Comparison of ENCODE assay signal across 10 cellular contexts in the genomic region with DNA sequence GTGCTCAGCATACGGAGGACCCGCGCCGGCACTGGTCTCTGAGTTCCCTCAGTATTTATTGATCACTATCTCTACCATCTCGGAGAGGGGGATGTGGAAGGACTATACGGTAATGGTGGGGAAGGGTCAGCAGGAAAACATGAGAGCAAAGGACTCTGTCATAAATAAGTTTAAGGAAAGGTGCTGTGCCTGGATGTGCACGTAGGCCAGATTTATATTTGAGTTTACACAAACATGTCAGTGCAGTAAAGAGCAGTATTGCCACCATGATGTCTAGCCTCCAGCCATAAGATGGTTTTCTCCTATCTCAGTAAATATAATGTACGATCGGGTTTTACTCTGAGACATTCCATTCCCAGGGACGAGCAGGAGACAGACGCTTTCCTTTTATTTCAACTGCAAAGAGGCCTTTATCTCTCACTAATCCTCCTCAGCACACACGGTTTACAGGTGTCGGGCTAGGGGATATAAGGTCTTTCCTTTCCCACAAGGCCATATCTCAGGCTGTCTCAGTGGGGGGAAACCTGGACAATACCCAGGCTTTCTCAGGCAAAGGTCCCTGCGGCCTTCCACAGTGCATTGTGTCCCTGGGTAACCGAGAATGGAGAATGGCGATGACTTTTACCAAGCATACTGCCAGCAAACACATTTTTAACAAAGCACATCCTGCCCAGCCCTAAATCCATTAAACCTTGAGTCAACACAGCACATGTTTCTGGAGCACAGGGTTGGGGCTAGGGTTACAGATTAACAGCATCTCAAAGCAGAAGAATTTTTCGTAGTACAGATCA. TPM values are rescaled to one million over a fixed set of nuclear protein-coding genes. Genes with fewer than 3 reads are reported as not detected.
DNase-seq lines count a peak whose midpoint lies in the region; FAIRE-seq and TF ChIP-seq lines count a peak whose summit lies in the region.
"Not testable (repeated sequence)": the region's sequence is repeated elsewhere in the genome, so short reads cannot be mapped to it uniquely, and the experiment has no call there.
"Had no signal": no experiment of that assay in that cellular context is flagged by ENCODE, and none has a peak within 500 bp of the region (broad histone marks: within the 10 kb centered on the region; RNA-seq: fewer than 3 reads in every experiment).

No MANE protein-coding gene starts in this region.

- CTCF ChIA-PET in Caco-2 (lab: Charles Lee), result not testable (repeated sequence)
- CTCF ChIA-PET in H1 (lab: Charles Lee; ENCODE audit: partially characterized antibody), result interaction anchor here (1.0 to 1.6 kb wide), 2 partner anchors 19 to 49 kb away, joined by 4 to 5 read pairs; no protein-coding TSS in a partner anchor

- not testable (repeated sequence) for H2BK15ac ChIP-seq in H1 (ENCODE audit: low read length)

- H3K4me3 Mint-ChIP-seq in Caco-2 (ENCODE audit: unreplicated experiment), result peak overlapping the region; percentile 6
- peak overlapping the region; percentile 5 for H3K4me3 Mint-ChIP-seq in T-helper 1 cell treated with Interleukin-12 subunit alpha and Interleukin-12 subunit beta and Interleukin-4 antibody, amounts not matched to agents 30 μg/mL and 1 μg/mL, for 36 hours
- H3K4me3 Mint-ChIP-seq in nephron progenitor cell, result not testable (repeated sequence)

- H3K9ac ChIP-seq in HUES48 (ENCODE audit: low read depth, low read length); H1 (replicated peaks in 1 of 4; ENCODE audit: extremely low read depth in 1 of 4, low read depth in 3 of 4, low read length in 3 of 4): not testable (repeated sequence)

- H4K91ac ChIP-seq in H1 (replicated peaks; ENCODE audit: insufficient read length, low read length), result not testable (repeated sequence)

- H3K56ac ChIP-seq in H1 (replicated peaks; ENCODE audit: insufficient read length, low read depth, low read length), result not testable (repeated sequence)

- not testable (repeated sequence) for H3K79me1 ChIP-seq in H1 (ENCODE audit: low read depth, low read length)

- H4K20me1 ChIP-seq in H1 (replicated peaks in 1 of 2; ENCODE audit: control insufficient read depth in 1 of 2, insufficient read depth in 2 of 2, low read length in 2 of 2), result not testable (repeated sequence)

- not testable (repeated sequence) for FAIRE-seq in H1 (lab: Jason Lieb, UNC)
- FAIRE-seq in islet of Langerhans (lab: Jason Lieb, UNC), result peak; percentile 21

- not testable (repeated sequence) for TF ChIP-seq EP300 in H1 (IDR thresholded peaks at IDR 0.05; ENCODE audit: borderline replicate concordance in 1 of 2, low read depth in 2 of 2, low read length in 2 of 2); transverse colon (IDR thresholded peaks at IDR 0.05; ENCODE audit: low read depth)

- TF ChIP-seq RAD21 in H1 (IDR thresholded peaks at IDR 0.05 in 1 of 2, conservative IDR thresholded peaks at IDR 0.05 in 1 of 2; ENCODE audit: low read depth in 2 of 2, low read length in 2 of 2), result not testable (repeated sequence)

- not testable (repeated sequence) for H4K8ac ChIP-seq in H1 (ENCODE audit: extremely low read depth, insufficient read depth, low read length)

- not testable (repeated sequence) for TF ChIP-seq CTCF in Caco-2 (IDR thresholded peaks at IDR 0.05; ENCODE audit: insufficient read depth in 1 of 2, low read depth in 1 of 2, low read length in 1 of 2, severe bottlenecking in 1 of 2, unreplicated experiment in 1 of 2); H1 (IDR thresholded peaks at IDR 0.05; ENCODE audit: control extremely low read depth in 1 of 3, insufficient read depth in 1 of 3, low read depth in 1 of 3, low read length in 3 of 3); nephron progenitor cell (IDR thresholded peaks at IDR 0.05); transverse colon (IDR thresholded peaks at IDR 0.05)

- H3K9me3 ChIP-seq in Caco-2, result peaks cover 58% of the 10 kb centered on the region
- H3K9me3 ChIP-seq in HUES48 (ENCODE audit: control insufficient read depth, insufficient read depth, low read length), result peaks cover 18% of the 10 kb centered on the region
- H3K9me3 ChIP-seq in H1 (ENCODE audit: insufficient read depth in 2 of 2, low read depth in 1 of 2, low read length in 1 of 2), result peaks cover 17 to 18% of the 10 kb centered on the region in 2 experiments
- H3K9me3 ChIP-seq in transverse colon, result peaks cover 40 to 44% of the 10 kb centered on the region in 2 donors

- not testable (repeated sequence) for BruUV-seq in Caco-2 (replicated peaks; lab: Mats Ljungman, UMichigan)

- H3K23ac ChIP-seq in H1 (ENCODE audit: insufficient read length), result not testable (repeated sequence)

- H3K4ac ChIP-seq in H1 (replicated peaks; ENCODE audit: insufficient read length, low read depth, low read length), result not testable (repeated sequence)

- peaks cover 28% of the 10 kb centered on the region for H3K4me1 ChIP-seq in Caco-2
- peaks cover 20% of the 10 kb centered on the region for H3K4me1 ChIP-seq in HUES48 (ENCODE audit: control insufficient read depth, insufficient read depth, low read length)
- peaks cover 2 to 15% (median 11%) of the 10 kb centered on the region in 4 experiments; a peak in 5 of 7 replicates for H3K4me1 ChIP-seq in H1 (replicated peaks in 1 of 4; ENCODE audit: control insufficient read depth in 3 of 4, insufficient read depth in 4 of 4, low read length in 3 of 4)
- peaks cover 5 to 28% (median 12%) of the 10 kb centered on the region in 4 donors for H3K4me1 ChIP-seq in transverse colon

- in situ Hi-C loops in transverse colon (cut with MboI; ENCODE audit: low pct_ligation_motif_present in 1 of 4, low pct_unique_long_range_greater_than_20kb in 1 of 4, low sequenced_read_pairs in 3 of 4), result loop anchor here in 1 of 4 donors (5.0 kb wide), 1 partner anchor 88 kb away; a partner anchor contains a TSS

- peak overlapping the region; percentile 62; the same call in 1 of the 2 replicates for H3K18ac ChIP-seq in H1 (ENCODE audit: extremely low read depth, low read length)

- H3K23me2 ChIP-seq in H1 (ENCODE audit: low read depth, low read length), result not testable (repeated sequence)

- H3K4me3 ChIP-seq in Caco-2 (ENCODE audit: low read depth, low read length); HUES48 (ENCODE audit: low read depth, low read length); H1 (ENCODE audit: extremely low read depth in 1 of 4, insufficient read depth in 2 of 4, low read depth in 3 of 4, low read length in 4 of 4); transverse colon: not testable (repeated sequence)

- H2BK5ac ChIP-seq in H1 (ENCODE audit: low read depth, low read length), result peak overlapping the region; percentile 46; the same call in 1 of the 2 replicates

- H3K79me2 ChIP-seq in H1 (ENCODE audit: control insufficient read depth in 1 of 2, insufficient read depth in 2 of 2, low read length in 2 of 2), result peaks cover 0 to 11% of the 10 kb centered on the region in 2 experiments; a peak in 1 of 4 replicates

- TF ChIP-seq POLR2A in H1 (IDR thresholded peaks at IDR 0.05; ENCODE audit: control extremely low read depth in 1 of 2, low read depth in 2 of 2, low read length in 2 of 2); transverse colon (IDR thresholded peaks at IDR 0.05): not testable (repeated sequence)

- H3K4me1 Mint-ChIP-seq in Caco-2 (ENCODE audit: low read depth, unreplicated experiment) (peaks cover 12% of the 10 kb centered on the region), nephron progenitor cell (peaks cover 33% of the 10 kb centered on the region)
- H3K4me1 Mint-ChIP-seq in T-helper 1 cell treated with Interleukin-12 subunit alpha and Interleukin-12 subunit beta and Interleukin-4 antibody, amounts not matched to agents 30 μg/mL and 1 μg/mL, for 36 hours (ENCODE audit: low read depth), result peaks cover 11% of the 10 kb centered on the region

- H3K36me3 Mint-ChIP-seq in Caco-2 (ENCODE audit: insufficient read depth, unreplicated experiment), result peaks cover 69% of the 10 kb centered on the region
- H3K36me3 Mint-ChIP-seq in T-helper 1 cell treated with Interleukin-12 subunit alpha and Interleukin-12 subunit beta and Interleukin-4 antibody, amounts not matched to agents 30 μg/mL and 1 μg/mL, for 36 hours (ENCODE audit: low read depth), result peaks cover 11% of the 10 kb centered on the region
- H3K36me3 Mint-ChIP-seq in nephron progenitor cell (ENCODE audit: low read depth), result peaks cover 44% of the 10 kb centered on the region

- not testable (repeated sequence) for H3K27me3 ChIP-seq in Caco-2 (replicated peaks; ENCODE audit: control insufficient read depth, insufficient read depth, low read length); HUES48 (ENCODE audit: control insufficient read depth, insufficient read depth, low read length); H1 (replicated peaks in 1 of 4; ENCODE audit: control insufficient read depth in 3 of 4, extremely low read depth in 1 of 4, insufficient read depth in 3 of 4, low read length in 3 of 4); transverse colon

- H3K36me3 ChIP-seq in Caco-2 (ENCODE audit: control insufficient read depth, insufficient read depth, low read length); HUES48 (ENCODE audit: control insufficient read depth, insufficient read depth, low read length): not testable (repeated sequence)
- H3K36me3 ChIP-seq in H1 (ENCODE audit: control insufficient read depth in 2 of 4, insufficient read depth in 4 of 4, low read length in 3 of 4) (peaks cover 0 to 14% (median 2%) of the 10 kb centered on the region in 4 experiments; a peak in 6 of 8 replicates), transverse colon (peaks cover 0 to 20% (median 8%) of the 10 kb centered on the region in 4 donors)

- DNase-seq in Caco-2, result peak; percentile 54 to 61
- peak; percentile 29 for DNase-seq in NCI-H345 (lab: John Stamatoyannopoulos, UW)
- not testable (repeated sequence) for DNase-seq in H1 (ENCODE audit: low read depth in 1 of 2, low spot score in 2 of 2); nephron progenitor cell
- peak; percentile 36 for DNase-seq in transverse colon

- not testable (repeated sequence) for H3K14ac ChIP-seq in H1 (ENCODE audit: insufficient read length)

- peak overlapping the region; percentile 82 for H3K27ac ChIP-seq in HUES48 (ENCODE audit: low read depth, low read length)
- not testable (repeated sequence) for H3K27ac ChIP-seq in H1 (ENCODE audit: low read depth, low read length)
- peak overlapping the region; percentile 30 to 71 (median 62) for H3K27ac ChIP-seq in transverse colon

- POLR2A ChIA-PET in Caco-2 (lab: Charles Lee), result not testable (repeated sequence)
- POLR2A ChIA-PET in H1 (lab: Charles Lee; ENCODE audit: partially characterized antibody), result interaction anchor here (0.7 to 3.3 kb wide), 3 partner anchors 17 to 283 kb away, joined by 4 to 16 read pairs (median 4); a partner anchor contains a TSS

- intact Hi-C loops in Caco-2 (cut with micrococcal nuclease; ENCODE audit: unreplicated experiment); transverse colon (cut with DNase I; ENCODE audit: low total_unique reads): not testable (repeated sequence)

- 78% methylated on average over 17 of the region's 17 CpGs; no CpG with 5 or more reads in 1 of the 2 experiments for WGBS in H1 (ENCODE audit: extremely low coverage in 1 of 2, insufficient coverage in 1 of 2, insufficient read length in 1 of 2, insufficient replicate concordance in 2 of 2, low coverage in 1 of 2, low lambda C conversion rate in 2 of 2, missing lambda C conversion rate in 1 of 2), 2 experiments
- WGBS in transverse colon (ENCODE audit: low coverage in 1 of 2), 2 donors, result 64% methylated on average over 14 to 17 of the region's 17 CpGs

- H3K9me3 Mint-ChIP-seq in Caco-2 (ENCODE audit: unreplicated experiment) (peaks cover 19% of the 10 kb centered on the region), nephron progenitor cell (peaks cover 59% of the 10 kb centered on the region)
- peaks cover 21% of the 10 kb centered on the region for H3K9me3 Mint-ChIP-seq in T-helper 1 cell treated with Interleukin-12 subunit alpha and Interleukin-12 subunit beta and Interleukin-4 antibody, amounts not matched to agents 30 μg/mL and 1 μg/mL, for 36 hours

- peak overlapping the region in 1 of 2 experiments; percentile 67; a peak in 2 of 4 replicates for H3K4me2 ChIP-seq in H1 (ENCODE audit: insufficient read depth in 1 of 2, low read depth in 2 of 2, low read length in 2 of 2)

- H2BK12ac ChIP-seq in H1 (ENCODE audit: low read depth, low read length), result peak overlapping the region; percentile 63

- not testable (repeated sequence) for H2BK120ac ChIP-seq in H1 (replicated peaks; ENCODE audit: low read depth, low read length)

- H3K27ac Mint-ChIP-seq in Caco-2 (ENCODE audit: unreplicated experiment), result peak overlapping the region; percentile 49
- not testable (repeated sequence) for H3K27ac Mint-ChIP-seq in T-helper 1 cell treated with Interleukin-12 subunit alpha and Interleukin-12 subunit beta and Interleukin-4 antibody, amounts not matched to agents 30 μg/mL and 1 μg/mL, for 36 hours
- peak overlapping the region; percentile 87 for H3K27ac Mint-ChIP-seq in nephron progenitor cell

- not testable (repeated sequence) for H2BK20ac ChIP-seq in H1 (ENCODE audit: low read length)

- H2AK5ac ChIP-seq in H1 (ENCODE audit: low read depth, low read length), result 0 out of 2 replicates have a peak overlapping the region, but pooled peaks have one; percentile 39

- not testable (repeated sequence) for H4K5ac ChIP-seq in H1 (ENCODE audit: insufficient read length, low read depth, low read length)

- H2AFZ ChIP-seq in H1 (ENCODE audit: low read length), result not testable (repeated sequence)

- not testable (repeated sequence) for H3K27me3 Mint-ChIP-seq in Caco-2 (ENCODE audit: insufficient read depth, unreplicated experiment); T-helper 1 cell treated with Interleukin-12 subunit alpha and Interleukin-12 subunit beta and Interleukin-4 antibody, amounts not matched to agents 30 μg/mL and 1 μg/mL, for 36 hours (ENCODE audit: low read depth)
- H3K27me3 Mint-ChIP-seq in nephron progenitor cell (ENCODE audit: low read depth, poor library complexity), result peaks cover 14% of the 10 kb centered on the region

RNA-seq across cellular contexts. Expression of a gene that starts 17.8 kb away (rescaled TPM):
- total RNA-seq in Caco-2 (2022) (8.8 and 11.5 TPM in 2 replicates), transverse colon (100 to 1,000 TPM in 1 of 4 donors, 10 to 100 TPM in 2, 1 to 10 TPM in 1; 6.0 to 150 (median 13.9) TPM)
- total RNA-seq in H1 (2021; fragmentation: NEBNext Ultra II Directional; extraction: Animal tissue kit (Norgen Biotek cat#: 25700)), result 12.2 and 13.2 TPM in 2 replicates
- polyA plus RNA-seq in H1 (2011; rRNA removed), result 2.4 and 2.7 TPM in 2 replicates
- 4.5 TPM for polyA plus RNA-seq in H1 (2011; cell fraction: cytosol; rRNA removed)
- polyA plus RNA-seq in H1 (2011; cell fraction: nucleus; rRNA removed), result 2.7 TPM
- 4.8 to 10.1 TPM (median 5.3 TPM) in 4 replicates for polyA plus RNA-seq in H1 (2012, experiment 1 of 2)
- 1.4 TPM for polyA plus RNA-seq in H1 (2012, experiment 2 of 2)
- polyA plus RNA-seq in H1 (2013, experiment 1 of 2), result 7.3 TPM
- 6.4 TPM for polyA plus RNA-seq in H1 (2013, experiment 2 of 2)
- 12.2 and 21.9 TPM in 2 replicates for polyA minus RNA-seq in H1 (2011; rRNA and poly(A)+ RNA removed)
- 12.7 TPM for polyA minus RNA-seq in H1 (2011; cell fraction: cytosol; rRNA and poly(A)+ RNA removed)
- 19.6 TPM for polyA minus RNA-seq in H1 (2011; cell fraction: nucleus; rRNA and poly(A)+ RNA removed)
- total RNA-seq: HT1080 had no signal

RNA-seq across cellular contexts. Expression of a gene that starts 21.7 kb away (rescaled TPM):
- total RNA-seq in Caco-2 (2022), result 7.3 and 9.0 TPM in 2 replicates
- total RNA-seq in H1 (2021; fragmentation: NEBNext Ultra II Directional; extraction: Animal tissue kit (Norgen Biotek cat#: 25700)), result 8.6 and 8.7 TPM in 2 replicates
- 0.86 and 1.1 TPM in 2 replicates for polyA plus RNA-seq in H1 (2011; rRNA removed)
- 2.0 TPM for polyA plus RNA-seq in H1 (2011; cell fraction: cytosol; rRNA removed)
- 1.4 TPM for polyA plus RNA-seq in H1 (2011; cell fraction: nucleus; rRNA removed)
- polyA plus RNA-seq in H1 (2012, experiment 1 of 2), result 3.6 to 5.7 TPM (median 3.9 TPM) in 4 replicates
- polyA plus RNA-seq in H1 (2012, experiment 2 of 2), result 0.35 TPM
- polyA plus RNA-seq in H1 (2013, experiment 1 of 2), result 3.7 TPM
- polyA plus RNA-seq in H1 (2013, experiment 2 of 2), result 3.5 TPM
- 9.5 and 11.2 TPM in 2 replicates for polyA minus RNA-seq in H1 (2011; rRNA and poly(A)+ RNA removed)
- polyA minus RNA-seq in H1 (2011; cell fraction: cytosol; rRNA and poly(A)+ RNA removed), result 7.4 TPM
- polyA minus RNA-seq in H1 (2011; cell fraction: nucleus; rRNA and poly(A)+ RNA removed), result 6.6 TPM
- total RNA-seq in transverse colon, result 10 to 100 TPM in 3 of 4 donors, 1 to 10 TPM in 1; 3.4 to 12.6 (median 11.8) TPM
- total RNA-seq: HT1080 had no signal

RNA-seq across cellular contexts. Expression of a gene that starts 47.5 kb away (rescaled TPM):
- total RNA-seq in Caco-2 (2022) (14.7 and 15.5 TPM in 2 replicates), transverse colon (10 to 100 TPM in 2 of 4 donors, 1 to 10 TPM in 2; 2.8 to 23.1 (median 11.5) TPM)
- 22.7 and 26.8 TPM in 2 replicates for total RNA-seq in H1 (2021; fragmentation: NEBNext Ultra II Directional; extraction: Animal tissue kit (Norgen Biotek cat#: 25700))
- polyA plus RNA-seq in H1 (2011; rRNA removed), result 20.6 and 20.8 TPM in 2 replicates
- 21.2 TPM for polyA plus RNA-seq in H1 (2011; cell fraction: cytosol; rRNA removed)
- 22.2 TPM for polyA plus RNA-seq in H1 (2011; cell fraction: nucleus; rRNA removed)
- 14.0 to 23.4 TPM (median 14.2 TPM) in 4 replicates for polyA plus RNA-seq in H1 (2012, experiment 1 of 2)
- 2.8 TPM for polyA plus RNA-seq in H1 (2012, experiment 2 of 2)
- polyA plus RNA-seq in H1 (2013, experiment 1 of 2), result 9.8 TPM
- polyA plus RNA-seq in H1 (2013, experiment 2 of 2), result 10.3 TPM
- polyA minus RNA-seq in H1 (2011; rRNA and poly(A)+ RNA removed), result 36.3 and 36.4 TPM in 2 replicates
- polyA minus RNA-seq in H1 (2011; cell fraction: cytosol; rRNA and poly(A)+ RNA removed), result 21.6 TPM
- polyA minus RNA-seq in H1 (2011; cell fraction: nucleus; rRNA and poly(A)+ RNA removed), result 27.0 TPM
- total RNA-seq: G401 had no signal
